8 cellular contexts compared by ENCODE assay signal in the genomic region with DNA sequence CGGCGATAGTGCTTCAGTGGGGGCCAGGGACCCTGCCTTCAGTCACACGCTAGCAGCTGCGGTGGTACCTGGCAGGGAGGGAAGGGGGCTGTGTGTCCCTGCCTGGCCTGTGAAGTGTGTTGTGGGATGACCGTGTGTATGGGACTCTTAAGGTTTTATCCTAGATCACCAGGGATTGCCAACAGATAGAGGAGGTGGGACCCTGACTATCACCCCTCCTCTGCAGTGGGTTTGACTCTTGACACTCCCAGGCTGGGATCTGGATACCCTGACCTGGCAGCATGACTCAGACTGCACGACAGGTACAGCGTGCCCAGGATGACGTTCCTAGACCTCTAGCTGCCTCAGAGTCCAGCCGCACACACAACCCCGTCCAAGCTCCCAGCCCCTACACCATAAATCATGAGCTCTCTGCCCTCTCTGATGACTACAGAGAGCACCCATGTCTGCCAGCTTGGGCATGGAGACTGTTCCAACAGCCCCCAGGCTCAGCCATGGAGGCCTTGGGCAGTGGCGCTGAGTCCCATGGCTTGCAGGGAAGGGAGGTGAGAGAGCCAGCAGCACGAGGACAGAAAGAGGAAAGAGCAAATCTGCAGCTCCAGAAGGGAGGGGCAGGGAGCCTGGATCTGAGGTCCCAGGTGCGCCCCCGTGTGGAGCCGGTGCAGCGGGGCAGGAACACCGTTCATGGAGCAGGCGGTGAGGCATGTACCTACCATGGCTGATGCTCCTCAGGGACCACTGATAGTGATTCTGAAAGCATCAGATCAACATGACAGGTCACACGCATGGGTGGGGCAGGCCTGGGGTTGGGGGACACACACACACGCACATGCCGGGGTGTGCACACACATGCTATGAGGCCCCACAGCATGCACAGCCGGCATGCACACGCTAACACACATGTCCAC.
DNase-seq lines count a peak whose midpoint lies in the region; ATAC-seq and TF ChIP-seq lines count a peak whose summit lies in the region.

No MANE protein-coding gene starts in this region.

- WGBS in upper lobe of left lung, 2 donors, result 50 to 61% methylated on average over 8 to 23 of the region's 23 CpGs

- no peak for TF ChIP-seq EP300 in upper lobe of left lung (IDR thresholded peaks at IDR 0.05)

- H3K4me1 ChIP-seq in RWPE2 (ENCODE audit: insufficient read depth, poor library complexity, severe bottlenecking) (no peaks in the 10 kb centered on the region), left lung (no peaks in the 10 kb centered on the region), upper lobe of left lung (peaks cover 0 to 5% (median 1%) of the 10 kb centered on the region in 4 donors)

- in situ Hi-C loops in astrocyte of the spinal cord (cut with HindIII; ENCODE audit: low sequenced_read_pairs), result no loop called here

- H3K27me3 ChIP-seq in HL-60 (ENCODE audit: insufficient read depth, poor library complexity, severe bottlenecking), result no peaks in the 10 kb centered on the region
- H3K27me3 ChIP-seq in RWPE2 (ENCODE audit: insufficient read depth, poor library complexity, severe bottlenecking), result no peaks in the 10 kb centered on the region
- H3K27me3 ChIP-seq in left lung, result no peaks in the 10 kb centered on the region
- H3K27me3 ChIP-seq in upper lobe of left lung, result no peaks in the 10 kb centered on the region

- ATAC-seq in RWPE2 (ENCODE audit: low read depth) (peak; percentile 75), left lung (peak; percentile 90), upper lobe of left lung (ENCODE audit: low FRiP score in 2 of 2) (peak; percentile 30 to 43), HG03039 (IDR thresholded peaks at IDR 0.05; ENCODE audit: unreplicated experiment) (no peak)

- DNase-seq in ELF-1 (ENCODE audit: low read depth, low spot score) (peak; percentile 80), HL-60 (ENCODE audit: low read depth in 1 of 2, low spot score in 1 of 2) (peak; percentile 40 to 82), RWPE2 (ENCODE audit: low spot score) (peak; percentile 79), astrocyte of the spinal cord (ENCODE audit: low read depth, low spot score) (no peak), left lung (peak in 1 of 2 donors; percentile 83), upper lobe of left lung (peak; percentile 68 to 89), GM19240 (ENCODE audit: insufficient read length, low spot score) (no peak)

- no peak for TF ChIP-seq POLR2A in upper lobe of left lung (IDR thresholded peaks at IDR 0.05)

- H3K27ac ChIP-seq in HL-60 (replicated peaks) (no peak overlapping the region), RWPE2 (ENCODE audit: poor library complexity, severe bottlenecking) (no peak overlapping the region), left lung (no peak overlapping the region), upper lobe of left lung (no peak overlapping the region)

- intact Hi-C loops in left lung (cut with DNase I), result no loop called here

- H3K4me3 ChIP-seq in HL-60 (replicated peaks; ENCODE audit: insufficient read depth, low read length), result no peak overlapping the region
- no peak overlapping the region for H3K4me3 ChIP-seq in RWPE2 (ENCODE audit: severe bottlenecking)
- no peak overlapping the region for H3K4me3 ChIP-seq in astrocyte of the spinal cord (ENCODE audit: low read depth, low read length)
- H3K4me3 ChIP-seq in left lung, result no peak overlapping the region
- H3K4me3 ChIP-seq in upper lobe of left lung, result no peak overlapping the region

- TF ChIP-seq CTCF in HL-60 (IDR thresholded peaks at IDR 0.05; ENCODE audit: insufficient read depth, low read length) (peak; percentile 38), RWPE2 (IDR thresholded peaks at IDR 0.05; ENCODE audit: poor library complexity, severe bottlenecking) (peak; percentile 58), astrocyte of the spinal cord (IDR thresholded peaks at IDR 0.05; ENCODE audit: low read depth, low read length) (peak; percentile 55), left lung (IDR thresholded peaks at IDR 0.05) (peak in 1 of 2 donors; percentile 14), upper lobe of left lung (IDR thresholded peaks at IDR 0.05) (peak in 3 of 6 experiments; percentile 6 to 38 (median 21))

- H3K36me3 ChIP-seq in RWPE2 (ENCODE audit: low read depth), result no peaks in the 10 kb centered on the region
- no peaks in the 10 kb centered on the region for H3K36me3 ChIP-seq in left lung
- no peaks in the 10 kb centered on the region for H3K36me3 ChIP-seq in upper lobe of left lung

- no peaks in the 10 kb centered on the region for H3K9me3 ChIP-seq in RWPE2 (ENCODE audit: severe bottlenecking)
- H3K9me3 ChIP-seq in left lung, result no peaks in the 10 kb centered on the region
- no peaks in the 10 kb centered on the region for H3K9me3 ChIP-seq in upper lobe of left lung

Comparison
In these comparisons a context has a peak if more than half of its experiments do, and no peak if none do; other contexts are left out.
1. DNase-seq: peak in ELF-1 (single experiment), HL-60 (2 of 2), RWPE2 (single experiment) and upper lobe of left lung (2 of 2); none in astrocyte of the spinal cord (single experiment) and GM19240 (single experiment).